Comparison of ENCODE assay signal across 33 cellular contexts in genomic region chr18:39434223-39434622, GRCh38.
A peak's percentile ranks its signal among the peaks of the same experiment; 100 is the strongest.
DNase-seq lines count a peak whose midpoint lies in the region; ATAC-seq and TF ChIP-seq lines count a peak whose summit lies in the region.
"Had no signal": no experiment of that assay in that cellular context is flagged by ENCODE, and none has a peak within 500 bp of the region (broad histone marks: within the 10 kb centered on the region; RNA-seq: fewer than 3 reads in every experiment).

No MANE protein-coding gene starts in this region.

- H3K9me3 ChIP-seq in left ventricle myocardium inferior (replicated peaks), result peaks cover 7% of the 10 kb centered on the region
- H3K9me3 ChIP-seq in aorta (ENCODE audit: control insufficient read depth, low read length), result no peaks in the 10 kb centered on the region
- H3K9me3 ChIP-seq: HAP-1, suprapubic skin, upper lobe of left lung had no signal

- H3K4me1 Mint-ChIP-seq in activated CD8-positive, alpha-beta T cell treated with anti-CD3 and anti-CD28 coated beads, Interleukin-2, amount 10 ng/mL, durations not matched to agents 7 days and 5 days (ENCODE audit: low read depth), result no peaks in the 10 kb centered on the region
- H3K4me1 Mint-ChIP-seq: activated CD4-positive, alpha-beta memory T cell treated with anti-CD3 and anti-CD28 coated beads, Interleukin-2, amount 10 ng/mL, durations not matched to agents 7 days and 5 days; activated naive CD4-positive, alpha-beta T cell treated with anti-CD3 and anti-CD28 coated beads, Interleukin-2, amount 10 ng/mL, durations not matched to agents 7 days and 5 days; stimulated activated memory B cell treated with anti-CD40 and anti-IgM and Interleukin-4, amounts not matched to agents 10 μg/mL and 1 μg/mL and 100 μg/mL, for 72 hours had no signal

- ATAC-seq in Right ventricle myocardium inferior, result peak; percentile 48
- peak; percentile 60 for ATAC-seq in left ventricle myocardium superior
- ATAC-seq in aorta (ENCODE audit: low FRiP score), result peak; percentile 68
- no peak for ATAC-seq in GM19452 (IDR thresholded peaks at IDR 0.05; ENCODE audit: unreplicated experiment)
- ATAC-seq in activated CD8-positive, alpha-beta T cell treated with anti-CD3 and anti-CD28 coated beads, Interleukin-2, amount 10 ng/mL, durations not matched to agents 7 days and 5 days, result no peak
- ATAC-seq: foreskin keratinocyte; natural killer cell; PC-3; stimulated activated memory B cell treated with anti-CD40 and anti-IgM and Interleukin-4, amounts not matched to agents 10 μg/mL and 1 μg/mL and 100 μg/mL, for 72 hours had no signal

- CTCF ChIA-PET in activated CD8-positive, alpha-beta T cell treated with anti-CD3 and anti-CD28 coated beads, Interleukin-2, amount 10 ng/mL, durations not matched to agents 7 days and 5 days (lab: Charles Lee), result no interaction called here

- intact Hi-C loops in Right ventricle myocardium inferior (cut with DNase I), result no loop called here
- intact Hi-C loops in left ventricle myocardium inferior (cut with micrococcal nuclease), result no loop called here
- intact Hi-C loops in left ventricle myocardium superior (cut with micrococcal nuclease), result no loop called here
- intact Hi-C loops in aorta (cut with DNase I), result no loop called here

- no peaks in the 10 kb centered on the region for H3K36me3 Mint-ChIP-seq in activated CD8-positive, alpha-beta T cell treated with anti-CD3 and anti-CD28 coated beads, Interleukin-2, amount 10 ng/mL, durations not matched to agents 7 days and 5 days (ENCODE audit: low read depth)
- H3K36me3 Mint-ChIP-seq: activated naive CD4-positive, alpha-beta T cell treated with anti-CD3 and anti-CD28 coated beads, Interleukin-2, amount 10 ng/mL, durations not matched to agents 7 days and 5 days; natural killer cell; stimulated activated memory B cell treated with anti-CD40 and anti-IgM and Interleukin-4, amounts not matched to agents 10 μg/mL and 1 μg/mL and 100 μg/mL, for 72 hours had no signal

- no peak for TF ChIP-seq CTCF in left ventricle myocardium inferior (IDR thresholded peaks at IDR 0.05; ENCODE audit: borderline replicate concordance)

- no peak overlapping the region for H3K27ac Mint-ChIP-seq in activated CD8-positive, alpha-beta T cell treated with anti-CD3 and anti-CD28 coated beads, Interleukin-2, amount 10 ng/mL, durations not matched to agents 7 days and 5 days
- H3K27ac Mint-ChIP-seq: activated CD4-positive, alpha-beta memory T cell treated with anti-CD3 and anti-CD28 coated beads, Interleukin-2, amount 10 ng/mL, durations not matched to agents 7 days and 5 days; activated naive CD4-positive, alpha-beta T cell treated with anti-CD3 and anti-CD28 coated beads, Interleukin-2, amount 10 ng/mL, durations not matched to agents 7 days and 5 days; CD4-positive, alpha-beta T cell; natural killer cell; stimulated activated memory B cell treated with anti-CD40 and anti-IgM and Interleukin-4, amounts not matched to agents 10 μg/mL and 1 μg/mL and 100 μg/mL, for 72 hours had no signal

- POLR2A ChIA-PET in activated CD8-positive, alpha-beta T cell treated with anti-CD3 and anti-CD28 coated beads, Interleukin-2, amount 10 ng/mL, durations not matched to agents 7 days and 5 days (lab: Charles Lee), result no interaction called here

- DNase-seq in Right ventricle myocardium inferior (ENCODE audit: missing footprints) (no peak), left ventricle myocardium inferior (no peak), cerebellar cortex (ENCODE audit: low spot score) (peak; percentile 21), left ventricle myocardium superior (no peak), aorta (no peak), pons (ENCODE audit: low spot score) (no peak)
- no peak for DNase-seq in activated CD8-positive, alpha-beta T cell treated with anti-CD3 and anti-CD28 coated beads, Interleukin-2, amount 10 ng/mL, durations not matched to agents 7 days and 5 days
- DNase-seq: 8988T; activated CD4-positive, alpha-beta memory T cell treated with anti-CD3 and anti-CD28 coated beads, Interleukin-2, amount 10 ng/mL, durations not matched to agents 7 days and 5 days; activated CD8-positive, alpha-beta memory T cell treated with anti-CD3 and anti-CD28 coated beads, Interleukin-2, amount 50 U/mL, for 48 hours; activated naive CD4-positive, alpha-beta T cell treated with anti-CD3 and anti-CD28 coated beads, Interleukin-2, amount 10 ng/mL, durations not matched to agents 7 days and 5 days; CD4-positive, alpha-beta T cell; effector CD8-positive, alpha-beta T cell; EL; foreskin keratinocyte; heart right ventricle; natural killer cell; NCI-H1930; NCI-H2171 treated with DMSO at 0.1 percent for 48 hours; NCI-H526; NK-92 treated with Interleukin-12 subunit alpha and Interleukin-12 subunit beta, amount 100 ng/mL, for 24 hours; nucleus accumbens; PC-3; T-helper 2 cell; upper lobe of left lung had no signal

- peaks cover 5% of the 10 kb centered on the region for H3K9me3 Mint-ChIP-seq in activated CD8-positive, alpha-beta T cell treated with anti-CD3 and anti-CD28 coated beads, Interleukin-2, amount 10 ng/mL, durations not matched to agents 7 days and 5 days (ENCODE audit: insufficient read depth)

- no peak overlapping the region for H3K4me3 Mint-ChIP-seq in activated CD8-positive, alpha-beta T cell treated with anti-CD3 and anti-CD28 coated beads, Interleukin-2, amount 10 ng/mL, durations not matched to agents 7 days and 5 days
- H3K4me3 Mint-ChIP-seq: activated CD4-positive, alpha-beta memory T cell treated with anti-CD3 and anti-CD28 coated beads, Interleukin-2, amount 10 ng/mL, durations not matched to agents 7 days and 5 days; activated naive CD4-positive, alpha-beta T cell treated with anti-CD3 and anti-CD28 coated beads, Interleukin-2, amount 10 ng/mL, durations not matched to agents 7 days and 5 days; CD4-positive, alpha-beta T cell; natural killer cell; stimulated activated memory B cell treated with anti-CD40 and anti-IgM and Interleukin-4, amounts not matched to agents 10 μg/mL and 1 μg/mL and 100 μg/mL, for 72 hours had no signal

- H3K4me3 ChIP-seq in left ventricle myocardium inferior, result no peak overlapping the region
- no peak overlapping the region for H3K4me3 ChIP-seq in aorta (ENCODE audit: low read length in 2 of 2)
- H3K4me3 ChIP-seq: coronary artery, HAP-1, heart right ventricle, lung, skin epidermis, suprapubic skin, upper lobe of left lung had no signal

- no peak overlapping the region for H3K27ac ChIP-seq in left ventricle myocardium inferior (replicated peaks)
- H3K27ac ChIP-seq in aorta (ENCODE audit: low read depth in 1 of 2, low read length in 2 of 2), result no peak overlapping the region
- H3K27ac ChIP-seq: coronary artery, epithelial cell of prostate, foreskin keratinocyte, heart right ventricle, skin epidermis, suprapubic skin, upper lobe of left lung had no signal

- H3K36me3 ChIP-seq in left ventricle myocardium inferior (no peaks in the 10 kb centered on the region), aorta (ENCODE audit: control insufficient read depth in 1 of 2, insufficient read depth in 2 of 2, low read length in 1 of 2) (no peaks in the 10 kb centered on the region)
- H3K36me3 ChIP-seq: HAP-1, heart right ventricle, suprapubic skin, upper lobe of left lung had no signal

- no peaks in the 10 kb centered on the region for H3K27me3 Mint-ChIP-seq in activated CD8-positive, alpha-beta T cell treated with anti-CD3 and anti-CD28 coated beads, Interleukin-2, amount 10 ng/mL, durations not matched to agents 7 days and 5 days (ENCODE audit: low read depth)
- H3K27me3 Mint-ChIP-seq: activated CD4-positive, alpha-beta memory T cell treated with anti-CD3 and anti-CD28 coated beads, Interleukin-2, amount 10 ng/mL, durations not matched to agents 7 days and 5 days; activated naive CD4-positive, alpha-beta T cell treated with anti-CD3 and anti-CD28 coated beads, Interleukin-2, amount 10 ng/mL, durations not matched to agents 7 days and 5 days; CD4-positive, alpha-beta T cell; stimulated activated memory B cell treated with anti-CD40 and anti-IgM and Interleukin-4, amounts not matched to agents 10 μg/mL and 1 μg/mL and 100 μg/mL, for 72 hours had no signal

- H3K4me1 ChIP-seq in left ventricle myocardium inferior, result no peaks in the 10 kb centered on the region
- no peaks in the 10 kb centered on the region for H3K4me1 ChIP-seq in aorta (ENCODE audit: control insufficient read depth in 1 of 2, insufficient read depth in 2 of 2, low read length in 2 of 2)
- H3K4me1 ChIP-seq: foreskin keratinocyte, HAP-1, heart right ventricle, upper lobe of left lung had no signal

- WGBS in aorta, 2 donors, result 48% methylated on average over 2 of the region's 2 CpGs

- H3K27me3 ChIP-seq in left ventricle myocardium inferior (ENCODE audit: low read depth), result no peaks in the 10 kb centered on the region
- no peaks in the 10 kb centered on the region for H3K27me3 ChIP-seq in aorta (ENCODE audit: control insufficient read depth in 1 of 2, insufficient read depth in 2 of 2, low read length in 1 of 2)
- H3K27me3 ChIP-seq: foreskin keratinocyte, heart right ventricle, suprapubic skin, upper lobe of left lung had no signal

Comparison
In these comparisons a context has a peak if more than half of its experiments do, and no peak if none do; other contexts are left out.
1. ATAC-seq: peak in Right ventricle myocardium inferior (single experiment), left ventricle myocardium superior (single experiment) and aorta (single experiment); none in GM19452 (single experiment) and activated CD8-positive, alpha-beta T cell treated with anti-CD3 and anti-CD28 coated beads, Interleukin-2, amount 10 ng/mL, durations not matched to agents 7 days and 5 days (single experiment).